ENCODE assay signal across 1 cellular context in the genomic region with DNA sequence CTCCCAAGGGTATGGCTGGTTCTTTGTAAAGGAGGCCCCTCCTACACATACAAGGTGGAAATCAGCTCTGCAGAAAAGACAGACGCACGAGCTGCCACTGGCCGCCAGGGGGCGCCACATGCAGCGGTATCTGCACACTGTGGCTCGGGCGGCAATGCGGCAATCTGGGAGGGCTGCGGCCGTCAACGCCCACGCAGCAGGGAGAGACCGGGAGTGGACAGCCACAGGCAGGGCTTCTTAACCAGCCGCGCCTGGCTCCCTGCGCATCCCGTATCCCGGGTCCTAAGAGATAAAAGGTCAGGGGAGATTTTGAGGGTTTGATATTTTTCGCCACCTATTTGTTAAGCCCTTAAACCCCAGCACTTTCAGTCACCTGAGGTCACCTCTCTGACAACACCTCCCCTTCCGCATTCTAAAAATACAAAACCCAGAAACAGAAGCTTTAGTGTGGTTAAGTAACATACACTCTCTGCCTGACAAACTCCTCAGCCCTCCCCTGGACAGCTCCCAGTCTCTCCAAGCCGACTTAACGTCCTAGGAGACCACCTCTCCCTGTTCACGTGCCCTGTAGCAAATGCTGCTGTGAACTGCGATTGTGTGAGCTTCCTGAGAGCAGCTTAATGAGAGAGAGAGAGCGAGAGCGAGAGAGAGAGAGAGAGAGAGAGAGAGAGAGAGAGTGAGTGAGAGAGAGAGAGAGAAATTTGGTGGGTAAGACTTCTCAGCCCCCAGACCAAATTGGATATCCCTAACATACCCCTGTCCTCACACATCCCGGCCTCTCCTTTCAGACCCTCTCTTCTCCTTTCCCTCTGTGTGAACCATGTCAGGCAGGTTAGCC.
TF ChIP-seq lines count a peak whose summit lies in the region.

No MANE protein-coding gene starts in this region.

TF ChIP-seq in IMR-90, 13 proteins besides CTCF, POLR2A, EP300 and RAD21:
- TF ChIP-seq SMC3 (IDR thresholded peaks at IDR 0.05; ENCODE audit: low read depth, low read length) (peak; percentile 56), MAZ (IDR thresholded peaks at IDR 0.05; ENCODE audit: borderline replicate concordance, low read depth, low read length) (no peak)
